In the genomic region with DNA sequence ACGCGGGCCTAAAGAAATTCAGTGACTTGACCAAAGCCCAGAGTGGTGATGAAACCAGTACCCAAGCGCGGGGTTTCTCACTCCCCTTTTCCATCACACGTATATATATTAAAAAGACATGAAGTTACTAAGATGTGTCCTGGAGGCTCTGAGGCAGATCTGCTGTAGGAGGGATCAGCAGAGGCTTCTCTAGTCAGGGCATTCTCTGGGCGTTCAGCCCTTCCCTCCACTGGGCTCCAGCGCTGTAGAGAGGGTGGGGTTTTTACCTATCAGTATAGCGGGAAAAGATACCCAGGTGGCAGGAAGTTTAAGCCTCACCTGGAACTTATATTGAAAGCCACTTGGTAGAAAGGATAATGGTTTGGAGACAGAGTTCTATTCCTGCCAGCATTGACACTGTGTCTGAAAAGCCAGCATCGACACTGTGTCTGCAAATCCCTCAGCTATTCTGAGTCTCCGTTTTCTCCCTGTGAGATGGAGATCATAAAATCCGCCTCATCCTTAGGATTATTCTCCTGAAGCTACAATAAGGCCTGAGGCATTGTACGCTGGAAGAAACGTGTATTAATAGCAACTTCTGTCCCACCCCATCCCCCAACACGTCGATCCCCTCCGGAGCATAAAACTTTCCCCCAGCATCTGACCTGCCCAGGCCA, we compare ENCODE assay signal across 8 cellular contexts. TPM values are rescaled to one million over a fixed set of nuclear protein-coding genes. Genes with fewer than 3 reads are reported as not detected.
DNase-seq lines count a peak whose midpoint lies in the region; ATAC-seq, FAIRE-seq and TF ChIP-seq lines count a peak whose summit lies in the region.

No MANE protein-coding gene starts in this region.

- peak overlapping the region; percentile 93 for H3K56ac ChIP-seq in IMR-90 (ENCODE audit: extremely low read depth, insufficient read depth, low read length)

- peak overlapping the region; percentile 72 for H3K18ac ChIP-seq in IMR-90 (ENCODE audit: low read depth, low read length)

- peak overlapping the region; percentile 85 for H4K91ac ChIP-seq in IMR-90 (ENCODE audit: insufficient read depth, low read depth, low read length)

- H3K9me3 Mint-ChIP-seq in CD4-positive, alpha-beta memory T cell, result peaks cover 0 to 2% (median 0%) of the 10 kb centered on the region in 8 donors
- H3K9me3 Mint-ChIP-seq in activated naive CD8-positive, alpha-beta T cell treated with anti-CD3 and anti-CD28 coated beads, Interleukin-2, amount 10 ng/mL, durations not matched to agents 7 days and 5 days, result no peaks in the 10 kb centered on the region

- peaks cover 11% of the 10 kb centered on the region for H3K9me1 ChIP-seq in IMR-90 (ENCODE audit: insufficient read depth, low read length)

- H3K4me1 ChIP-seq in CD4-positive, alpha-beta memory T cell (ENCODE audit: insufficient read depth, low read length), result peaks cover 52% of the 10 kb centered on the region
- H3K4me1 ChIP-seq in IMR-90 (ENCODE audit: control insufficient read depth, insufficient read depth, low read length), result peaks cover 12% of the 10 kb centered on the region
- peaks cover 0 to 5% of the 10 kb centered on the region in 2 donors for H3K4me1 ChIP-seq in kidney (ENCODE audit: control insufficient read depth in 1 of 2, insufficient read depth in 1 of 2, low read depth in 1 of 2, low read length in 2 of 2)

- peak overlapping the region; percentile 52; the same call in 2 of the 3 replicates for H2BK15ac ChIP-seq in IMR-90 (ENCODE audit: low read depth, low read length)

- H4K20me1 ChIP-seq in IMR-90 (ENCODE audit: insufficient read depth, low read length), result peaks cover 20% of the 10 kb centered on the region

- BruUV-seq in IMR-90 (replicated peaks; lab: Mats Ljungman, UMichigan), result TSS peak; percentile 65

- H2BK20ac ChIP-seq in IMR-90 (ENCODE audit: low read depth, low read length), result no peak overlapping the region

- in situ Hi-C loops in IMR-90 (cut with MboI; ENCODE audit: low sequenced_read_pairs), result no loop called here

- peak overlapping the region; percentile 99 for H3K14ac ChIP-seq in IMR-90 (replicated peaks; ENCODE audit: low read depth, low read length)

- no peak for TF ChIP-seq RAD21 in IMR-90 (IDR thresholded peaks at IDR 0.05; ENCODE audit: low read length)

- H3K27ac ChIP-seq in CD4-positive, alpha-beta memory T cell (ENCODE audit: low read depth, low read length), result peak overlapping the region; percentile 81
- H3K27ac ChIP-seq in IMR-90 (ENCODE audit: insufficient read depth, low read length) (peak overlapping the region; percentile 85), kidney (ENCODE audit: low read depth in 2 of 2, low read length in 2 of 2) (peak overlapping the region; percentile 71 to 77), substantia nigra (ENCODE audit: low read depth, low read length, poor library complexity, severe bottlenecking) (peak overlapping the region; percentile 51)

- H4K8ac ChIP-seq in IMR-90 (ENCODE audit: low read depth in 2 of 2, low read length in 2 of 2), result peak overlapping the region; percentile 72 to 75

- peak overlapping the region; percentile 79 for H2AK5ac ChIP-seq in IMR-90 (ENCODE audit: low read depth, low read length)

- H3K4me3 Mint-ChIP-seq in CD4-positive, alpha-beta memory T cell, result peak overlapping the region; percentile 93 to 97 (median 94)
- peak overlapping the region; percentile 93 for H3K4me3 Mint-ChIP-seq in activated naive CD8-positive, alpha-beta T cell treated with anti-CD3 and anti-CD28 coated beads, Interleukin-2, amount 10 ng/mL, durations not matched to agents 7 days and 5 days

- H3K4me1 Mint-ChIP-seq in CD4-positive, alpha-beta memory T cell, result peaks cover 52 to 83% (median 68%) of the 10 kb centered on the region in 4 donors
- H3K4me1 Mint-ChIP-seq in activated naive CD8-positive, alpha-beta T cell treated with anti-CD3 and anti-CD28 coated beads, Interleukin-2, amount 10 ng/mL, durations not matched to agents 7 days and 5 days, result peaks cover 67% of the 10 kb centered on the region

- peak overlapping the region; percentile 26 to 58 for H3K4me3 ChIP-seq in CD4-positive, alpha-beta memory T cell (ENCODE audit: low read length in 2 of 2)
- peak overlapping the region; percentile 97 for H3K4me3 ChIP-seq in IMR-90 (ENCODE audit: insufficient read depth, low read depth, low read length)
- peak overlapping the region; percentile 36 to 54 for H3K4me3 ChIP-seq in kidney (ENCODE audit: low read length in 2 of 2)

- H3K27ac Mint-ChIP-seq in CD4-positive, alpha-beta memory T cell, result peak overlapping the region; percentile 90 to 98 (median 96)
- H3K27ac Mint-ChIP-seq in activated naive CD8-positive, alpha-beta T cell treated with anti-CD3 and anti-CD28 coated beads, Interleukin-2, amount 10 ng/mL, durations not matched to agents 7 days and 5 days, result peak overlapping the region; percentile 84

- H3K79me1 ChIP-seq in IMR-90 (ENCODE audit: low read depth in 1 of 2, low read length in 2 of 2), result peaks cover 14 to 53% of the 10 kb centered on the region in 2 experiments; a peak in 3 of 4 replicates

- intact Hi-C loops in CD4-positive, alpha-beta memory T cell (cut with micrococcal nuclease), result loop anchor here (1.0 kb wide), 1 partner anchor 82 kb away; a partner anchor contains a TSS
- intact Hi-C loops in IMR-90 (cut with micrococcal nuclease), result loop anchor here (1.0 to 5.0 kb wide), 2 partner anchors 15 to 42 kb away; no protein-coding TSS in a partner anchor
- intact Hi-C loops in kidney (cut with DNase I), result no loop called here

- peak overlapping the region; percentile 31 for H4K5ac ChIP-seq in IMR-90 (ENCODE audit: low read depth, low read length)

- WGBS in IMR-90 (ENCODE audit: extremely low coverage in 2 of 2, insufficient read length in 1 of 2), 2 experiments, result 0% methylated on average over 2 of the region's 16 CpGs; no CpG with 5 or more reads in 1 of the 2 experiments

- H3K27me3 Mint-ChIP-seq in CD4-positive, alpha-beta memory T cell, result no peaks in the 10 kb centered on the region
- H3K27me3 Mint-ChIP-seq in activated naive CD8-positive, alpha-beta T cell treated with anti-CD3 and anti-CD28 coated beads, Interleukin-2, amount 10 ng/mL, durations not matched to agents 7 days and 5 days, result peaks cover 4% of the 10 kb centered on the region

- POLR2A ChIA-PET in CD4-positive, alpha-beta memory T cell (lab: Charles Lee; ENCODE audit: partially characterized antibody), result interaction anchor here (0.7 to 6.5 kb wide), 20 partner anchors 9 to 299 kb away, joined by 3 to 179 read pairs (median 19); a partner anchor contains a TSS
- POLR2A ChIA-PET in IMR-90 (lab: Charles Lee; ENCODE audit: unreplicated experiment), result interaction anchor here (1.3 kb wide), 1 partner anchor 14 kb away, joined by 7 read pairs; no protein-coding TSS in a partner anchor
- POLR2A ChIA-PET in activated naive CD8-positive, alpha-beta T cell treated with anti-CD3 and anti-CD28 coated beads, Interleukin-2, amount 10 ng/mL, durations not matched to agents 7 days and 5 days (lab: Charles Lee), result interaction anchor here (0.8 to 6.3 kb wide), 13 partner anchors 12 to 262 kb away, joined by 3 to 54 read pairs (median 6); a partner anchor contains a TSS

- dilution Hi-C loops in IMR-90 (cut with HindIII; ENCODE audit: low sequenced_read_pairs, unreplicated experiment), result no loop called here

- ATAC-seq in IMR-90 (ENCODE audit: low read depth), result no peak
- no peak for ATAC-seq in activated naive CD8-positive, alpha-beta T cell treated with anti-CD3 and anti-CD28 coated beads, Interleukin-2, amount 10 ng/mL, durations not matched to agents 7 days and 5 days (ENCODE audit: low read depth)

- peaks cover 8% of the 10 kb centered on the region for H3K36me3 ChIP-seq in CD4-positive, alpha-beta memory T cell (ENCODE audit: insufficient read depth, low read length)
- H3K36me3 ChIP-seq in IMR-90 (ENCODE audit: control insufficient read depth, insufficient read depth, low read length) (peaks cover 25% of the 10 kb centered on the region), kidney (ENCODE audit: control insufficient read depth in 1 of 2, insufficient read depth in 2 of 2, low read length in 2 of 2) (no peaks in the 10 kb centered on the region)

- H3K9me3 ChIP-seq in CD4-positive, alpha-beta memory T cell (ENCODE audit: control insufficient read depth in 1 of 2, low read length in 2 of 2), result no peaks in the 10 kb centered on the region
- no peaks in the 10 kb centered on the region for H3K9me3 ChIP-seq in IMR-90 (ENCODE audit: control insufficient read depth, insufficient read depth, low read length)
- no peaks in the 10 kb centered on the region for H3K9me3 ChIP-seq in kidney (ENCODE audit: control insufficient read depth in 1 of 2, low read length in 2 of 2)

- no peak for FAIRE-seq in kidney (lab: Jason Lieb, UNC)

- TF ChIP-seq CTCF in IMR-90 (conservative IDR thresholded peaks at IDR 0.05; ENCODE audit: low read depth, low read length) (no peak), kidney (IDR thresholded peaks at IDR 0.05; ENCODE audit: borderline replicate concordance, extremely low read depth, insufficient read depth) (no peak)

- H3K27me3 ChIP-seq in CD4-positive, alpha-beta memory T cell (ENCODE audit: insufficient read depth, low read length), result no peaks in the 10 kb centered on the region
- H3K27me3 ChIP-seq in IMR-90 (ENCODE audit: control insufficient read depth, insufficient read depth, low read length), result no peaks in the 10 kb centered on the region

- peak overlapping the region; percentile 87 for H2BK120ac ChIP-seq in IMR-90 (ENCODE audit: low read depth, low read length)

- peak overlapping the region; percentile 87 for H3K9ac ChIP-seq in IMR-90 (ENCODE audit: low read depth, low read length)
- H3K9ac ChIP-seq in kidney (ENCODE audit: low read length in 2 of 2), result peak overlapping the region; percentile 3 to 56

- H3K36me3 Mint-ChIP-seq in CD4-positive, alpha-beta memory T cell, result peaks cover 6 to 30% of the 10 kb centered on the region in 2 donors
- peaks cover 37% of the 10 kb centered on the region for H3K36me3 Mint-ChIP-seq in activated naive CD8-positive, alpha-beta T cell treated with anti-CD3 and anti-CD28 coated beads, Interleukin-2, amount 10 ng/mL, durations not matched to agents 7 days and 5 days

- peak overlapping the region; percentile 94 for H3K4ac ChIP-seq in IMR-90 (ENCODE audit: low read depth, low read length)

- DNase-seq in CD4-positive, alpha-beta memory T cell, result no peak
- no peak for DNase-seq in IMR-90
- no peak for DNase-seq in activated naive CD8-positive, alpha-beta T cell treated with anti-CD3 and anti-CD28 coated beads, Interleukin-2, amount 10 ng/mL, durations not matched to agents 7 days and 5 days
- no peak for DNase-seq in kidney
- no peak for DNase-seq in substantia nigra (lab: John Stamatoyannopoulos, UW)
- DNase-seq in HK-2 (ENCODE audit: unreplicated experiment), result no peak
- no peak for DNase-seq in stimulated activated CD4-positive, alpha-beta T cell treated with anti-CD3 and anti-CD28 coated beads, Interleukin-4, amount 100 ng/mL, for 1 hour
- no peak for DNase-seq in globus pallidus (ENCODE audit: low spot score)

- CTCF ChIA-PET in CD4-positive, alpha-beta memory T cell (lab: Charles Lee; ENCODE audit: partially characterized antibody), result interaction anchor here (0.6 to 5.5 kb wide), 3 partner anchors 17 to 75 kb away, joined by 3 to 39 read pairs (median 9); no protein-coding TSS in a partner anchor
- CTCF ChIA-PET in IMR-90 (lab: Yijun Ruan, JAX), result interaction anchor here (1.5 to 1.6 kb wide), 2 partner anchors 8 to 9 kb away, joined by 3 to 5 read pairs; no protein-coding TSS in a partner anchor

- peak overlapping the region; percentile 79 for H2BK5ac ChIP-seq in IMR-90 (ENCODE audit: low read depth, low read length, poor library complexity, severe bottlenecking)

- peak overlapping the region; percentile 98 for H2AK9ac ChIP-seq in IMR-90 (replicated peaks; ENCODE audit: low read depth, low read length, poor library complexity)

- H3K4me2 ChIP-seq in IMR-90 (ENCODE audit: low read depth, low read length), result peak overlapping the region; percentile 88

- peak overlapping the region; percentile 88 for H2AFZ ChIP-seq in IMR-90 (replicated peaks; ENCODE audit: low read length, poor library complexity)

- peak overlapping the region; percentile 96 for H3K23ac ChIP-seq in IMR-90 (ENCODE audit: low read depth, low read length)

- no peak for TF ChIP-seq POLR2A in IMR-90 (IDR thresholded peaks at IDR 0.05; ENCODE audit: low read depth, low read length)

RNA-seq across cellular contexts. Expression of a gene that starts 0.8 kb away (rescaled TPM):
- 100 to 1,000 TPM; 154 TPM for total RNA-seq in CD4-positive, alpha-beta memory T cell
- 10 to 100 TPM; 40.5 to 43.5 TPM for polyA plus RNA-seq in CD4-positive, alpha-beta memory T cell
- 51.4 and 53.3 TPM in 2 replicates for total RNA-seq in IMR-90 (2012; rRNA removed)
- 50.4 and 56.0 TPM in 2 replicates for polyA plus RNA-seq in IMR-90 (2012; rRNA removed)
- 53.4 and 59.2 TPM in 2 replicates for polyA plus RNA-seq in IMR-90 (2012; cell fraction: cytosol; rRNA removed)
- polyA plus RNA-seq in IMR-90 (2012; cell fraction: nucleus; rRNA removed; ENCODE audit: low replicate concordance), result 71.0 and 87.7 TPM in 2 replicates
- total RNA-seq in activated naive CD8-positive, alpha-beta T cell treated with anti-CD3 and anti-CD28 coated beads, Interleukin-2, amount 10 ng/mL, durations not matched to agents 7 days and 5 days, result 100 to 1,000 TPM; 140 to 143 TPM
- total RNA-seq in kidney, result 32.7 TPM
- 28.0 TPM for polyA plus RNA-seq in kidney (ENCODE audit: insufficient read depth, low read depth, low replicate concordance)

Comparison
In these comparisons a context has a peak if more than half of its experiments do, and no peak if none do; other contexts are left out.
1. H3K4me3 ChIP-seq: peak in every context shown above with its lines; median percentile 97 in IMR-90; 45 in kidney; 42 in CD4-positive, alpha-beta memory T cell.